ENCODE assay signal across 2 cellular contexts in genomic region chr17:17790673-17791464, GRCh38.
TF ChIP-seq lines count a peak whose summit lies in the region.

No MANE protein-coding gene starts in this region.

TF ChIP-seq in IMR-90, 13 proteins besides CTCF, POLR2A, EP300 and RAD21:
- no peak for TF ChIP-seq MXI1 (IDR thresholded peaks at IDR 0.05; ENCODE audit: borderline replicate concordance, low read depth, low read length)
- no peak for TF ChIP-seq CEBPB (IDR thresholded peaks at IDR 0.05; ENCODE audit: low read depth, low read length)
- no peak for TF ChIP-seq USF2 (IDR thresholded peaks at IDR 0.05; ENCODE audit: low read depth, low read length)
- TF ChIP-seq MAFK (IDR thresholded peaks at IDR 0.05; ENCODE audit: low read depth, low read length) = no peak
- TF ChIP-seq FOS (IDR thresholded peaks at IDR 0.05; ENCODE audit: low read depth, low read length) = no peak
- no peak for TF ChIP-seq NFE2L2 (IDR thresholded peaks at IDR 0.05; ENCODE audit: low read depth, low read length)
- TF ChIP-seq RCOR1 (IDR thresholded peaks at IDR 0.05; ENCODE audit: insufficient replicate concordance, low read length) = no peak
- no peak for TF ChIP-seq ELK1 (IDR thresholded peaks at IDR 0.05; ENCODE audit: borderline replicate concordance, low read depth, low read length)
- no peak for TF ChIP-seq SMC3 (IDR thresholded peaks at IDR 0.05; ENCODE audit: low read depth, low read length)

TF ChIP-seq in K562, 482 proteins besides CTCF, POLR2A, EP300 and RAD21:
- TF ChIP-seq RBM22 (IDR thresholded peaks at IDR 0.05; ENCODE audit: low read depth, low read length, poor library complexity, severe bottlenecking) = peak; percentile 19
- no peak for TF ChIP-seq MBD2 (IDR thresholded peaks at IDR 0.05; ENCODE audit: borderline replicate concordance, low read depth)
TF ChIP-seq in K562: peak in this region for 1.
